ENCODE assay signal across 1 cellular context in genomic region chr5:119031905-119032304, GRCh38.
TF ChIP-seq lines count a peak whose summit lies in the region.

No MANE protein-coding gene starts in this region.

TF ChIP-seq in K562, 482 proteins besides CTCF, POLR2A, EP300 and RAD21 (continued from another document and continues in another):
- no peak for TF ChIP-seq ZC3H11A (IDR thresholded peaks at IDR 0.05; ENCODE audit: low read depth, low read length)
- TF ChIP-seq MECOM (CRISPR knock-in tag; IDR thresholded peaks at IDR 0.05) = no peak
- TF ChIP-seq ZFPM2 (CRISPR knock-in tag; IDR thresholded peaks at IDR 0.05) = no peak
- peak; percentile 87 for TF ChIP-seq JUND (IDR thresholded peaks at IDR 0.05; ENCODE audit: borderline replicate concordance, low read depth, low read length)
- TF ChIP-seq JUND (tag; IDR thresholded peaks at IDR 0.05; ENCODE audit: borderline replicate concordance, low read depth, low read length) = peak; percentile 83; the same call in 2 of the 3 replicates
- TF ChIP-seq SPI1 (IDR thresholded peaks at IDR 0.05; ENCODE audit: borderline replicate concordance, low read depth, low read length) = no peak
- TF ChIP-seq, protein P1, sequence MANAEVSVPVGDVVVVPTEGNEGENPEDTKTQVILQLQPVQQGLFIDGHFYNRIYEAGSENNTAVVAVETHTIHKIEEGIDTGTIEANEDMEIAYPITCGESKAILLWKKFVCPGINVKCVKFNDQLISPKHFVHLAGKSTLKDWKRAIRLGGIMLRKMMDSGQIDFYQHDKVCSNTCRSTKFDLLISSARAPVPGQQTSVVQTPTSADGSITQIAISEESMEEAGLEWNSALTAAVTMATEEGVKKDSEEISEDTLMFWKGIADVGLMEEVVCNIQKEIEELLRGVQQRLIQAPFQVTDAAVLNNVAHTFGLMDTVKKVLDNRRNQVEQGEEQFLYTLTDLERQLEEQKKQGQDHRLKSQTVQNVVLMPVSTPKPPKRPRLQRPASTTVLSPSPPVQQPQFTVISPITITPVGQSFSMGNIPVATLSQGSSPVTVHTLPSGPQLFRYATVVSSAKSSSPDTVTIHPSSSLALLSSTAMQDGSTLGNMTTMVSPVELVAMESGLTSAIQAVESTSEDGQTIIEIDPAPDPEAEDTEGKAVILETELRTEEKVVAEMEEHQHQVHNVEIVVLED (CRISPR knock-in tag; IDR thresholded peaks at IDR 0.05) = no peak
- TF ChIP-seq, protein P2, sequence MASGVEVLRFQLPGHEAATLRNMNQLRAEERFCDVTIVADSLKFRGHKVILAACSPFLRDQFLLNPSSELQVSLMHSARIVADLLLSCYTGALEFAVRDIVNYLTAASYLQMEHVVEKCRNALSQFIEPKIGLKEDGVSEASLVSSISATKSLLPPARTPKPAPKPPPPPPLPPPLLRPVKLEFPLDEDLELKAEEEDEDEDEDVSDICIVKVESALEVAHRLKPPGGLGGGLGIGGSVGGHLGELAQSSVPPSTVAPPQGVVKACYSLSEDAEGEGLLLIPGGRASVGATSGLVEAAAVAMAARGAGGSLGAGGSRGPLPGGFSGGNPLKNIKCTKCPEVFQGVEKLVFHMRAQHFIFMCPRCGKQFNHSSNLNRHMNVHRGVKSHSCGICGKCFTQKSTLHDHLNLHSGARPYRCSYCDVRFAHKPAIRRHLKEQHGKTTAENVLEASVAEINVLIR (CRISPR knock-in tag; IDR thresholded peaks at IDR 0.05) = no peak
- TF ChIP-seq RBM17 (IDR thresholded peaks at IDR 0.05; ENCODE audit: borderline replicate concordance, low read depth, low read length) = no peak
- TF ChIP-seq CREM (IDR thresholded peaks at IDR 0.05; ENCODE audit: low read depth) = peak; percentile 63
- TF ChIP-seq, protein P3, sequence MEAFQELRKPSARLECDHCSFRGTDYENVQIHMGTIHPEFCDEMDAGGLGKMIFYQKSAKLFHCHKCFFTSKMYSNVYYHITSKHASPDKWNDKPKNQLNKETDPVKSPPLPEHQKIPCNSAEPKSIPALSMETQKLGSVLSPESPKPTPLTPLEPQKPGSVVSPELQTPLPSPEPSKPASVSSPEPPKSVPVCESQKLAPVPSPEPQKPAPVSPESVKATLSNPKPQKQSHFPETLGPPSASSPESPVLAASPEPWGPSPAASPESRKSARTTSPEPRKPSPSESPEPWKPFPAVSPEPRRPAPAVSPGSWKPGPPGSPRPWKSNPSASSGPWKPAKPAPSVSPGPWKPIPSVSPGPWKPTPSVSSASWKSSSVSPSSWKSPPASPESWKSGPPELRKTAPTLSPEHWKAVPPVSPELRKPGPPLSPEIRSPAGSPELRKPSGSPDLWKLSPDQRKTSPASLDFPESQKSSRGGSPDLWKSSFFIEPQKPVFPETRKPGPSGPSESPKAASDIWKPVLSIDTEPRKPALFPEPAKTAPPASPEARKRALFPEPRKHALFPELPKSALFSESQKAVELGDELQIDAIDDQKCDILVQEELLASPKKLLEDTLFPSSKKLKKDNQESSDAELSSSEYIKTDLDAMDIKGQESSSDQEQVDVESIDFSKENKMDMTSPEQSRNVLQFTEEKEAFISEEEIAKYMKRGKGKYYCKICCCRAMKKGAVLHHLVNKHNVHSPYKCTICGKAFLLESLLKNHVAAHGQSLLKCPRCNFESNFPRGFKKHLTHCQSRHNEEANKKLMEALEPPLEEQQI (IDR thresholded peaks at IDR 0.05) = peak; percentile 36; the same call in 1 of the 2 replicates
- peak; percentile 46; the same call in 1 of the 2 replicates for TF ChIP-seq ARID1B (IDR thresholded peaks at IDR 0.05)
- TF ChIP-seq, protein P4, sequence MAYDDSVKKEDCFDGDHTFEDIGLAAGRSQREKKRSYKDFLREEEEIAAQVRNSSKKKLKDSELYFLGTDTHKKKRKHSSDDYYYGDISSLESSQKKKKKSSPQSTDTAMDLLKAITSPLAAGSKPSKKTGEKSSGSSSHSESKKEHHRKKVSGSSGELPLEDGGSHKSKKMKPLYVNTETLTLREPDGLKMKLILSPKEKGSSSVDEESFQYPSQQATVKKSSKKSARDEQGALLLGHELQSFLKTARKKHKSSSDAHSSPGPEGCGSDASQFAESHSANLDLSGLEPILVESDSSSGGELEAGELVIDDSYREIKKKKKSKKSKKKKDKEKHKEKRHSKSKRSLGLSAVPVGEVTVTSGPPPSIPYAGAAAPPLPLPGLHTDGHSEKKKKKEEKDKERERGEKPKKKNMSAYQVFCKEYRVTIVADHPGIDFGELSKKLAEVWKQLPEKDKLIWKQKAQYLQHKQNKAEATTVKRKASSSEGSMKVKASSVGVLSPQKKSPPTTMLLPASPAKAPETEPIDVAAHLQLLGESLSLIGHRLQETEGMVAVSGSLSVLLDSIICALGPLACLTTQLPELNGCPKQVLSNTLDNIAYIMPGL (CRISPR knock-in tag; IDR thresholded peaks at IDR 0.05) = no peak
- peak; percentile 37 for TF ChIP-seq PKNOX1 (IDR thresholded peaks at IDR 0.05)
- TF ChIP-seq ZNF253 (CRISPR knock-in tag; conservative IDR thresholded peaks at IDR 0.05) = no peak
- TF ChIP-seq MCM5 (IDR thresholded peaks at IDR 0.05; ENCODE audit: low read depth) = no peak
- TF ChIP-seq NFIC (IDR thresholded peaks at IDR 0.05) = no peak
- no peak for TF ChIP-seq NCOA6 (IDR thresholded peaks at IDR 0.05)
- no peak for TF ChIP-seq NFRKB (IDR thresholded peaks at IDR 0.05; ENCODE audit: low read depth)
- TF ChIP-seq GATAD2A (IDR thresholded peaks at IDR 0.05) = no peak
- TF ChIP-seq MEIS2 (IDR thresholded peaks at IDR 0.05; ENCODE audit: partially characterized antibody) = peak; percentile 51
- TF ChIP-seq PTBP1 (IDR thresholded peaks at IDR 0.05; ENCODE audit: low read depth, low read length) = no peak
- no peak for TF ChIP-seq AFF4 (CRISPR knock-in tag; IDR thresholded peaks at IDR 0.05)
- no peak for TF ChIP-seq HNRNPL (IDR thresholded peaks at IDR 0.05; ENCODE audit: low read depth, low read length)
- TF ChIP-seq MYNN (IDR thresholded peaks at IDR 0.05) = no peak
- no peak for TF ChIP-seq MYNN (CRISPR knock-in tag; IDR thresholded peaks at IDR 0.05)
- TF ChIP-seq JUN (IDR thresholded peaks at IDR 0.05; ENCODE audit: borderline replicate concordance, low read depth, low read length) = peak; percentile 81; the same call in 1 of the 2 replicates
- no peak for TF ChIP-seq JUN (CRISPR knock-in tag; IDR thresholded peaks at IDR 0.05; ENCODE audit: borderline replicate concordance)
- peak; percentile 88 for TF ChIP-seq FOSL1 (tag; conservative IDR thresholded peaks at IDR 0.05)
- no peak for TF ChIP-seq ETS1 (conservative IDR thresholded peaks at IDR 0.05; ENCODE audit: control insufficient read depth, low read depth, low read length)
- TF ChIP-seq KDM1A (IDR thresholded peaks at IDR 0.05) = peak in 1 of 2 experiments; percentile 47; a peak in 1 of 4 replicates
- TF ChIP-seq TAF9B (IDR thresholded peaks at IDR 0.05; ENCODE audit: partially characterized antibody) = no peak
- no peak for TF ChIP-seq NEUROD1 (IDR thresholded peaks at IDR 0.05; ENCODE audit: borderline replicate concordance, low read depth, low read length, partially characterized antibody)
- no peak for TF ChIP-seq PCBP1 (IDR thresholded peaks at IDR 0.05; ENCODE audit: low read depth, low read length, poor library complexity, severe bottlenecking)
- no peak for TF ChIP-seq ZNF133 (CRISPR knock-in tag; IDR thresholded peaks at IDR 0.05)
- TF ChIP-seq, protein P5, sequence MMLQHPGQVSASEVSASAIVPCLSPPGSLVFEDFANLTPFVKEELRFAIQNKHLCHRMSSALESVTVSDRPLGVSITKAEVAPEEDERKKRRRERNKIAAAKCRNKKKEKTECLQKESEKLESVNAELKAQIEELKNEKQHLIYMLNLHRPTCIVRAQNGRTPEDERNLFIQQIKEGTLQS (IDR thresholded peaks at IDR 0.05) = peak; percentile 91
- TF ChIP-seq, protein P5 (CRISPR knock-in tag; conservative IDR thresholded peaks at IDR 0.05) = no peak
- peak; percentile 72; the same call in 1 of the 2 replicates for TF ChIP-seq PHF21A (IDR thresholded peaks at IDR 0.05; ENCODE audit: borderline replicate concordance, low read depth)
- no peak for TF ChIP-seq NFIX (CRISPR knock-in tag; IDR thresholded peaks at IDR 0.05; ENCODE audit: low read depth)
- peak; percentile 47; the same call in 1 of the 2 replicates for TF ChIP-seq BHLHE40 (IDR thresholded peaks at IDR 0.05; ENCODE audit: low read length)
- peak in 1 of 2 experiments; percentile 57; a peak in 1 of 4 replicates for TF ChIP-seq RCOR1 (IDR thresholded peaks at IDR 0.05; ENCODE audit: borderline replicate concordance in 1 of 2, low read depth in 2 of 2, low read length in 2 of 2)
- no peak for TF ChIP-seq BRF1 (IDR thresholded peaks at IDR 0.05; ENCODE audit: borderline replicate concordance, extremely low read depth, insufficient read length)
- TF ChIP-seq, protein P6, sequence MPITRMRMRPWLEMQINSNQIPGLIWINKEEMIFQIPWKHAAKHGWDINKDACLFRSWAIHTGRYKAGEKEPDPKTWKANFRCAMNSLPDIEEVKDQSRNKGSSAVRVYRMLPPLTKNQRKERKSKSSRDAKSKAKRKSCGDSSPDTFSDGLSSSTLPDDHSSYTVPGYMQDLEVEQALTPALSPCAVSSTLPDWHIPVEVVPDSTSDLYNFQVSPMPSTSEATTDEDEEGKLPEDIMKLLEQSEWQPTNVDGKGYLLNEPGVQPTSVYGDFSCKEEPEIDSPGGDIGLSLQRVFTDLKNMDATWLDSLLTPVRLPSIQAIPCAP (CRISPR knock-in tag; IDR thresholded peaks at IDR 0.05; ENCODE audit: borderline replicate concordance) = no peak
- TF ChIP-seq CBX8 (IDR thresholded peaks at IDR 0.05; ENCODE audit: borderline replicate concordance, extremely low read depth, low read depth, low read length, poor library complexity, severe bottlenecking) = no peak
- TF ChIP-seq POLR2AphosphoS2 (IDR thresholded peaks at IDR 0.05; ENCODE audit: low read length) = no peak
- TF ChIP-seq CBX2 (IDR thresholded peaks at IDR 0.05; ENCODE audit: insufficient read depth, low read length, poor library complexity, severe bottlenecking) = no peak
- TF ChIP-seq CCNT2 (IDR thresholded peaks at IDR 0.05; ENCODE audit: borderline replicate concordance, extremely low read depth, insufficient read length, low read depth, low read length) = no peak
